Comparison of ENCODE assay signal across 15 cellular contexts in genomic region chr14:55600784-55601561, GRCh38. TPM values are rescaled to one million over a fixed set of nuclear protein-coding genes. Genes with fewer than 3 reads are reported as not detected.
A peak's percentile ranks its signal among the peaks of the same experiment; 100 is the strongest.
DNase-seq lines count a peak whose midpoint lies in the region; ATAC-seq, FAIRE-seq and TF ChIP-seq lines count a peak whose summit lies in the region.
"Had no signal": no experiment of that assay in that cellular context is flagged by ENCODE, and none has a peak within 500 bp of the region (broad histone marks: within the 10 kb centered on the region; RNA-seq: fewer than 3 reads in every experiment).

No MANE protein-coding gene starts in this region.

- peaks cover 3% of the 10 kb centered on the region for H4K20me1 ChIP-seq in endothelial cell of umbilical vein (replicated peaks; ENCODE audit: control insufficient read depth, extremely low read depth, insufficient read depth, low read length)

- H3K36me3 ChIP-seq in endothelial cell of umbilical vein (ENCODE audit: control insufficient read depth in 2 of 2, extremely low read depth in 1 of 2, insufficient read depth in 2 of 2, low read length in 2 of 2) (no peaks in the 10 kb centered on the region), testis (ENCODE audit: low read depth, missing control alignments) (no peaks in the 10 kb centered on the region)
- H3K36me3 ChIP-seq: neutrophil had no signal

- no peak for TF ChIP-seq CTCF in endothelial cell of umbilical vein (IDR thresholded peaks at IDR 0.05; ENCODE audit: extremely low read depth in 1 of 2, insufficient read depth in 1 of 2, low read depth in 1 of 2, low read length in 2 of 2)
- no peak for TF ChIP-seq CTCF in osteocyte (IDR thresholded peaks at IDR 0.05)
- no peak for TF ChIP-seq CTCF in testis (IDR thresholded peaks at IDR 0.05)

- H3K36me3 Mint-ChIP-seq in osteocyte (ENCODE audit: unreplicated experiment), result peaks cover 14% of the 10 kb centered on the region

- no peak overlapping the region for H3K4me3 ChIP-seq in endothelial cell of umbilical vein (replicated peaks in 1 of 3; ENCODE audit: insufficient read depth in 1 of 3, low read depth in 1 of 3, low read length in 3 of 3)
- no peak overlapping the region for H3K4me3 ChIP-seq in testis

- ATAC-seq in HG03342 (IDR thresholded peaks at IDR 0.05; ENCODE audit: unreplicated experiment), result no peak
- ATAC-seq: effector memory CD8-positive, alpha-beta T cell had no signal

- H3K27me3 ChIP-seq in endothelial cell of umbilical vein (ENCODE audit: control insufficient read depth in 2 of 2, insufficient read depth in 2 of 2, low read length in 2 of 2) (no peaks in the 10 kb centered on the region), testis (no peaks in the 10 kb centered on the region)
- H3K27me3 ChIP-seq: neutrophil had no signal

- peak overlapping the region; percentile 52 for H3K4me2 ChIP-seq in endothelial cell of umbilical vein (ENCODE audit: insufficient read depth, low read length)

- H3K4me3 Mint-ChIP-seq in osteocyte (ENCODE audit: unreplicated experiment), result no peak overlapping the region
- H3K4me3 Mint-ChIP-seq: activated CD4-positive, alpha-beta memory T cell treated with anti-CD3 and anti-CD28 coated beads for 36 hours had no signal

- POLR2A ChIA-PET in endothelial cell of umbilical vein (lab: Charles Lee), result interaction anchor here (0.6 kb wide), 1 partner anchor 190 kb away, joined by 5 read pairs; no protein-coding TSS in a partner anchor

- FAIRE-seq in RCC 7860 (lab: Jason Lieb, UNC) (peak; percentile 90), endothelial cell of umbilical vein (lab: Jason Lieb, UNC) (no peak)
- FAIRE-seq: kidney had no signal

- peaks cover 7% of the 10 kb centered on the region for H3K9me3 Mint-ChIP-seq in osteocyte (ENCODE audit: unreplicated experiment)
- H3K9me3 Mint-ChIP-seq: effector memory CD8-positive, alpha-beta T cell had no signal

- intact Hi-C loops in endothelial cell of umbilical vein (cut with micrococcal nuclease) (loop anchor here (2.0 kb wide), 2 partner anchors 14 to 86 kb away; no protein-coding TSS in a partner anchor), testis (cut with DNase I; ENCODE audit: low total_unique reads) (no loop called here)

- H3K27ac Mint-ChIP-seq in osteocyte (ENCODE audit: unreplicated experiment), result peak overlapping the region; percentile 83
- H3K27ac Mint-ChIP-seq: activated CD4-positive, alpha-beta memory T cell treated with anti-CD3 and anti-CD28 coated beads for 36 hours; effector memory CD8-positive, alpha-beta T cell had no signal

- peak overlapping the region; percentile 63 for H3K27ac ChIP-seq in endothelial cell of umbilical vein (ENCODE audit: insufficient read depth, low read depth, low read length)
- no peak overlapping the region for H3K27ac ChIP-seq in testis
- H3K27ac ChIP-seq: neutrophil had no signal

- no TSS peak for BruUV-seq in endothelial cell of umbilical vein (replicated peaks; lab: Mats Ljungman, UMichigan)

- peaks cover 43% of the 10 kb centered on the region for H3K4me1 Mint-ChIP-seq in osteocyte (ENCODE audit: unreplicated experiment)

- H3K27me3 Mint-ChIP-seq in osteocyte (ENCODE audit: unreplicated experiment), result no peaks in the 10 kb centered on the region
- H3K27me3 Mint-ChIP-seq: activated CD4-positive, alpha-beta memory T cell treated with anti-CD3 and anti-CD28 coated beads for 36 hours; effector memory CD8-positive, alpha-beta T cell had no signal

- no peaks in the 10 kb centered on the region for H3K9me3 ChIP-seq in endothelial cell of umbilical vein (replicated peaks; ENCODE audit: control insufficient read depth, insufficient read depth, low read length)
- H3K9me3 ChIP-seq in testis, result no peaks in the 10 kb centered on the region
- H3K9me3 ChIP-seq: neutrophil had no signal

- H2AFZ ChIP-seq in endothelial cell of umbilical vein (ENCODE audit: low read depth, low read length), result no peak overlapping the region

- 72 to 73% methylated on average over 5 of the region's 5 CpGs for WGBS in testis, 2 donors

- H3K9ac ChIP-seq in endothelial cell of umbilical vein (replicated peaks; ENCODE audit: extremely low read depth, insufficient read depth, low read length), result no peak overlapping the region

- peaks cover 78% of the 10 kb centered on the region for H3K79me2 ChIP-seq in endothelial cell of umbilical vein (ENCODE audit: control insufficient read depth, insufficient read depth, low read length)

- H3K4me1 ChIP-seq in endothelial cell of umbilical vein (ENCODE audit: control insufficient read depth, extremely low read depth, insufficient read depth, low read length) (peaks cover 25% of the 10 kb centered on the region), testis (peaks cover 9% of the 10 kb centered on the region)

- CTCF ChIA-PET in endothelial cell of umbilical vein (lab: Charles Lee), result interaction anchor here (0.9 to 3.5 kb wide), 6 partner anchors 11 to 163 kb away, joined by 3 to 30 read pairs (median 5); partner anchors contain the start of gene TBPL2

- TF ChIP-seq POLR2A in endothelial cell of umbilical vein (IDR thresholded peaks at IDR 0.05; ENCODE audit: low read depth, low read length), result no peak
- no peak for TF ChIP-seq POLR2A in testis (IDR thresholded peaks at IDR 0.05)

- DNase-seq in GM03348 (ENCODE audit: low spot score) (peak; percentile 63), RCC 7860 (ENCODE audit: low spot score) (peak; percentile 64), endothelial cell of umbilical vein (ENCODE audit: low read depth, low spot score) (peak; percentile 56), osteocyte (ENCODE audit: extremely low spot score, unreplicated experiment) (no peak), testis (no peak), NAMALWA (ENCODE audit: low spot score) (no peak), amniotic stem cell (lab: John Stamatoyannopoulos, UW) (no peak)
- DNase-seq: activated CD4-positive, alpha-beta memory T cell treated with anti-CD3 and anti-CD28 coated beads for 36 hours; activated naive CD4-positive, alpha-beta T cell; effector memory CD8-positive, alpha-beta T cell; kidney; NCI-H524; substantia nigra had no signal

- no peaks in the 10 kb centered on the region for H3K9me1 ChIP-seq in endothelial cell of umbilical vein (replicated peaks; ENCODE audit: control insufficient read depth, extremely low read depth, insufficient read depth, low read length)

- dilution Hi-C loops in endothelial cell of umbilical vein (cut with MboI; ENCODE audit: extremely low pct_ligation_motif_present, low sequenced_read_pairs), result no loop called here

TF ChIP-seq in endothelial cell of umbilical vein, 7 proteins besides CTCF, POLR2A, EP300 and RAD21:
- TF ChIP-seq FOS (IDR thresholded peaks at IDR 0.05; ENCODE audit: borderline replicate concordance, insufficient read depth, low read length), result peak; percentile 54
- no peak for TF ChIP-seq EZH2 (IDR thresholded peaks at IDR 0.05; ENCODE audit: borderline replicate concordance, low read depth, low read length, severe bottlenecking)

RNA-seq across cellular contexts. Expression of gene KTN1, which starts 21.0 kb away (rescaled TPM):
- total RNA-seq in endothelial cell of umbilical vein (135 and 148 TPM in 2 replicates), osteocyte (138 and 146 TPM in 2 replicates), testis (100 to 1,000 TPM; 221 to 247 TPM)
- polyA plus RNA-seq in endothelial cell of umbilical vein (21.2 and 33.2 TPM in 2 replicates), testis (ENCODE audit: insufficient read depth, low read depth, low replicate concordance) (74.8 TPM)
- polyA plus RNA-seq in endothelial cell of umbilical vein (2011; cell fraction: cytosol; rRNA removed), result 40.5 and 47.4 TPM in 2 replicates
- 66.0 and 97.3 TPM in 2 replicates for polyA plus RNA-seq in endothelial cell of umbilical vein (2011; cell fraction: nucleus; rRNA removed)
- polyA plus RNA-seq in endothelial cell of umbilical vein (2012), result 98.0 and 138 TPM in 2 replicates
- 19.7 and 32.3 TPM in 2 replicates for polyA minus RNA-seq in endothelial cell of umbilical vein
- polyA minus RNA-seq in endothelial cell of umbilical vein (2011; cell fraction: cytosol; rRNA and poly(A)+ RNA removed), result 55.5 TPM
- 97.9 and 133 TPM in 2 replicates for polyA minus RNA-seq in endothelial cell of umbilical vein (2011; cell fraction: nucleus; rRNA and poly(A)+ RNA removed)

Comparison
In these comparisons a context has a peak if more than half of its experiments do, and no peak if none do; other contexts are left out.
1. DNase-seq: peak in GM03348 (single experiment), RCC 7860 (single experiment) and endothelial cell of umbilical vein (single experiment); none in osteocyte (single experiment), testis (single experiment), NAMALWA (single experiment) and amniotic stem cell (single experiment).